16 cellular contexts compared by ENCODE assay signal in genomic region chr22:21443735-21444421, GRCh38. TPM values are rescaled to one million over a fixed set of nuclear protein-coding genes. Genes with fewer than 3 reads are reported as not detected.
DNase-seq lines count a peak whose midpoint lies in the region; ATAC-seq, FAIRE-seq and TF ChIP-seq lines count a peak whose summit lies in the region.
"Had no signal": no experiment of that assay in that cellular context is flagged by ENCODE, and none has a peak within 500 bp of the region (broad histone marks: within the 10 kb centered on the region; RNA-seq: fewer than 3 reads in every experiment).

No MANE protein-coding gene starts in this region.

- CTCF ChIA-PET in H1 (lab: Charles Lee; ENCODE audit: partially characterized antibody) = interaction anchor here (1.2 kb wide), 1 partner anchor 12 kb away, joined by 7 read pairs; no protein-coding TSS in a partner anchor

- H3K23ac ChIP-seq in H1 (ENCODE audit: insufficient read length) = no peak overlapping the region

- H3K9ac ChIP-seq in H1 (replicated peaks in 1 of 4; ENCODE audit: extremely low read depth in 1 of 4, low read depth in 3 of 4, low read length in 3 of 4) = no peak overlapping the region

- H2AK5ac ChIP-seq in H1 (ENCODE audit: low read depth, low read length) = peak overlapping the region; percentile 93; the same call in 1 of the 2 replicates

- no peaks in the 10 kb centered on the region for H3K79me2 ChIP-seq in H1 (ENCODE audit: control insufficient read depth in 1 of 2, insufficient read depth in 2 of 2, low read length in 2 of 2)

- no peak overlapping the region for H4K5ac ChIP-seq in H1 (ENCODE audit: insufficient read length, low read depth, low read length)

- 93% methylated on average over 15 of the region's 16 CpGs; no CpG with 5 or more reads in 1 of the 2 experiments for WGBS in H1 (ENCODE audit: extremely low coverage in 1 of 2, insufficient coverage in 1 of 2, insufficient read length in 1 of 2, insufficient replicate concordance in 2 of 2, low coverage in 1 of 2, low lambda C conversion rate in 2 of 2, missing lambda C conversion rate in 1 of 2), 2 experiments
- 90 to 92% methylated on average over 13 to 14 of the region's 16 CpGs for WGBS in mesodermal cell (ENCODE audit: insufficient coverage in 2 of 2), 2 experiments

- H3K27me3 ChIP-seq in H1 (replicated peaks in 1 of 4; ENCODE audit: control insufficient read depth in 3 of 4, extremely low read depth in 1 of 4, insufficient read depth in 3 of 4, low read length in 3 of 4) (no peaks in the 10 kb centered on the region), tibial artery (no peaks in the 10 kb centered on the region)
- H3K27me3 ChIP-seq: gastrocnemius medialis, SJSA1 had no signal

- H3K56ac ChIP-seq in H1 (replicated peaks; ENCODE audit: insufficient read length, low read depth, low read length) = no peak overlapping the region

- H4K8ac ChIP-seq in H1 (ENCODE audit: extremely low read depth, insufficient read depth, low read length) = no peak overlapping the region

- H2BK5ac ChIP-seq in H1 (ENCODE audit: low read depth, low read length) = peak overlapping the region; percentile 80

- no peak for FAIRE-seq in H1 (lab: Jason Lieb, UNC)
- FAIRE-seq: endothelial cell of umbilical vein, GM12878 had no signal

- H4K91ac ChIP-seq in H1 (replicated peaks; ENCODE audit: insufficient read length, low read length) = peak overlapping the region; percentile 15

- no peak overlapping the region for H2AFZ ChIP-seq in H1 (ENCODE audit: low read length)

- no peak overlapping the region for H2BK15ac ChIP-seq in H1 (ENCODE audit: low read length)

- 0 out of 2 replicates have a peak overlapping the region, but pooled peaks have one; percentile 34 for H2BK20ac ChIP-seq in H1 (ENCODE audit: low read length)

- no peak overlapping the region for H3K4me3 ChIP-seq in H1 (ENCODE audit: extremely low read depth in 1 of 4, insufficient read depth in 2 of 4, low read depth in 3 of 4, low read length in 4 of 4)
- no peak overlapping the region for H3K4me3 ChIP-seq in mesodermal cell (ENCODE audit: extremely low read depth, insufficient read depth, low read length, poor library complexity, severe bottlenecking)
- H3K4me3 ChIP-seq in tibial artery = no peak overlapping the region
- H3K4me3 ChIP-seq: gastrocnemius medialis, GM12878, SJSA1 had no signal

- peaks cover 2% of the 10 kb centered on the region; the same call in 1 of the 2 replicates for H3K23me2 ChIP-seq in H1 (ENCODE audit: low read depth, low read length)

- TF ChIP-seq CTCF in H1 (IDR thresholded peaks at IDR 0.05; ENCODE audit: control extremely low read depth in 1 of 3, insufficient read depth in 1 of 3, low read depth in 1 of 3, low read length in 3 of 3) (no peak), tibial artery (IDR thresholded peaks at IDR 0.05) (no peak)

- no peak for TF ChIP-seq EP300 in H1 (IDR thresholded peaks at IDR 0.05; ENCODE audit: borderline replicate concordance in 1 of 2, low read depth in 2 of 2, low read length in 2 of 2)

- H3K9me3 ChIP-seq in H1 (ENCODE audit: insufficient read depth in 2 of 2, low read depth in 1 of 2, low read length in 1 of 2) (no peaks in the 10 kb centered on the region), mesodermal cell (ENCODE audit: control insufficient read depth, low read length) (no peaks in the 10 kb centered on the region), tibial artery (no peaks in the 10 kb centered on the region)
- H3K9me3 ChIP-seq: gastrocnemius medialis, SJSA1 had no signal

- peak; percentile 34 for DNase-seq in activated CD8-positive, alpha-beta memory T cell treated with anti-CD3 and anti-CD28 coated beads, Interleukin-2, amount 50 U/mL, for 48 hours
- DNase-seq in activated CD8-positive, alpha-beta memory T cell treated with anti-CD3 and anti-CD28 coated beads for 24 hours = no peak
- DNase-seq in H1 (ENCODE audit: low read depth in 1 of 2, low spot score in 2 of 2) (peak in 1 of 2 experiments; percentile 49), tibial artery (peak; percentile 2 to 55), NCI-H128 (lab: John Stamatoyannopoulos, UW; ENCODE audit: unreplicated experiment) (no peak), ecto neural progenitor cell (ENCODE audit: low spot score) (no peak)
- DNase-seq: activated naive CD8-positive, alpha-beta T cell treated with anti-CD3 and anti-CD28 coated beads for 36 hours; CD8-positive, alpha-beta memory T cell; mesenchymal stem cell; NCI-H146 had no signal

- H3K27ac ChIP-seq in H1 (ENCODE audit: low read depth, low read length) (0 out of 2 replicates have a peak overlapping the region, but pooled peaks have one; percentile 19), mesodermal cell (ENCODE audit: low read depth, low read length, severe bottlenecking) (peak overlapping the region; percentile 23), tibial artery (no peak overlapping the region)
- H3K27ac ChIP-seq: gastrocnemius medialis, SJSA1 had no signal

- no peak for ATAC-seq in GM18909 (IDR thresholded peaks at IDR 0.05; ENCODE audit: poor library complexity, unreplicated experiment)
- ATAC-seq: gastrocnemius medialis, GM12878 had no signal

- H3K4ac ChIP-seq in H1 (replicated peaks; ENCODE audit: insufficient read length, low read depth, low read length) = no peak overlapping the region

- peak overlapping the region; percentile 27; the same call in 1 of the 2 replicates for H2BK12ac ChIP-seq in H1 (ENCODE audit: low read depth, low read length)

- peaks cover 2 to 16% of the 10 kb centered on the region in 2 experiments for H4K20me1 ChIP-seq in H1 (replicated peaks in 1 of 2; ENCODE audit: control insufficient read depth in 1 of 2, insufficient read depth in 2 of 2, low read length in 2 of 2)

- H3K36me3 ChIP-seq in H1 (ENCODE audit: control insufficient read depth in 2 of 4, insufficient read depth in 4 of 4, low read length in 3 of 4) (peaks cover 0 to 21% (median 3%) of the 10 kb centered on the region in 4 experiments; a peak in 5 of 8 replicates), mesodermal cell (ENCODE audit: control insufficient read depth, insufficient read depth, low read length) (peaks cover 47% of the 10 kb centered on the region), tibial artery (peaks cover 0 to 61% (median 26%) of the 10 kb centered on the region in 3 donors)

- H3K4me2 ChIP-seq in H1 (ENCODE audit: insufficient read depth in 1 of 2, low read depth in 2 of 2, low read length in 2 of 2) = 0 out of 4 replicates have a peak overlapping the region, but pooled peaks of 1 of the 2 experiments have one; percentile 10

- no peak for TF ChIP-seq RAD21 in H1 (IDR thresholded peaks at IDR 0.05 in 1 of 2, conservative IDR thresholded peaks at IDR 0.05 in 1 of 2; ENCODE audit: low read depth in 2 of 2, low read length in 2 of 2)

- H3K4me1 ChIP-seq in H1 (replicated peaks in 1 of 4; ENCODE audit: control insufficient read depth in 3 of 4, insufficient read depth in 4 of 4, low read length in 3 of 4) (peaks cover 3 to 13% (median 8%) of the 10 kb centered on the region in 4 experiments), mesodermal cell (ENCODE audit: control insufficient read depth, insufficient read depth, low read length, poor library complexity, severe bottlenecking) (no peaks in the 10 kb centered on the region), tibial artery (no peaks in the 10 kb centered on the region)
- H3K4me1 ChIP-seq: SJSA1 had no signal

- H2BK120ac ChIP-seq in H1 (replicated peaks; ENCODE audit: low read depth, low read length) = no peak overlapping the region

- no peak overlapping the region for H3K14ac ChIP-seq in H1 (ENCODE audit: insufficient read length)

- peaks cover 11% of the 10 kb centered on the region for H3K79me1 ChIP-seq in H1 (ENCODE audit: low read depth, low read length)

- intact Hi-C loops in tibial artery (cut with DNase I; ENCODE audit: low total_unique reads) = no loop called here

- peak overlapping the region; percentile 60; the same call in 1 of the 2 replicates for H3K18ac ChIP-seq in H1 (ENCODE audit: extremely low read depth, low read length)

- POLR2A ChIA-PET in H1 (lab: Charles Lee; ENCODE audit: partially characterized antibody) = no interaction called here

- TF ChIP-seq POLR2A in H1 (IDR thresholded peaks at IDR 0.05; ENCODE audit: control extremely low read depth in 1 of 2, low read depth in 2 of 2, low read length in 2 of 2) = no peak

TF ChIP-seq in H1, 55 proteins besides CTCF, POLR2A, EP300 and RAD21 (continues in another document):
- TF ChIP-seq SUZ12 (IDR thresholded peaks at IDR 0.05; ENCODE audit: low read length) (no peak), TEAD4 (IDR thresholded peaks at IDR 0.05; ENCODE audit: low read depth, low read length) (no peak), YY1 (IDR thresholded peaks at IDR 0.05; ENCODE audit: low read depth, low read length) (no peak), PHF8 (conservative IDR thresholded peaks at IDR 0.05; ENCODE audit: low read depth, low read length) (no peak), GTF2F1 (IDR thresholded peaks at IDR 0.05; ENCODE audit: borderline replicate concordance, low read depth, low read length) (no peak), SP1 (IDR thresholded peaks at IDR 0.05; ENCODE audit: low read depth, low read length) (no peak), BRCA1 (IDR thresholded peaks at IDR 0.05; ENCODE audit: low read depth, low read length) (no peak), RNF2 (IDR thresholded peaks at IDR 0.05; ENCODE audit: borderline replicate concordance, low read depth, low read length, missing control alignments, poor library complexity, severe bottlenecking) (no peak)

RNA-seq across cellular contexts. Expression of gene TMEM191C, which starts 23.3 kb away (rescaled TPM):
- 0.74 and 1.3 TPM in 2 replicates for total RNA-seq in H1 (2021; fragmentation: NEBNext Ultra II Directional; extraction: Animal tissue kit (Norgen Biotek cat#: 25700))
- polyA plus RNA-seq in H1 (2011; rRNA removed) = 2.6 and 3.4 TPM in 2 replicates
- 2.2 TPM for polyA plus RNA-seq in H1 (2011; cell fraction: cytosol; rRNA removed)
- 6.1 TPM for polyA plus RNA-seq in H1 (2011; cell fraction: nucleus; rRNA removed)
- polyA plus RNA-seq in H1 (2012, experiment 1 of 2) = 1.1 to 3.4 TPM (median 2.3 TPM) in 4 replicates
- 0.56 TPM for polyA plus RNA-seq in H1 (2012, experiment 2 of 2)
- 1.4 TPM for polyA plus RNA-seq in H1 (2013, experiment 1 of 2)
- polyA plus RNA-seq in H1 (2013, experiment 2 of 2) = 1.7 TPM
- 0.24 and 0.54 TPM in 2 replicates for polyA minus RNA-seq in H1 (2011; rRNA and poly(A)+ RNA removed)
- polyA minus RNA-seq in H1 (2011; cell fraction: cytosol; rRNA and poly(A)+ RNA removed) = 1.2 TPM
- 2.0 TPM for polyA minus RNA-seq in H1 (2011; cell fraction: nucleus; rRNA and poly(A)+ RNA removed)
- 2.2 TPM for polyA plus RNA-seq in mesodermal cell (2013, experiment 1 of 2)
- polyA plus RNA-seq in mesodermal cell (2013, experiment 2 of 2) = 0.56 TPM

RNA-seq across cellular contexts. Expression of gene HIC2, which starts 26.7 kb away (rescaled TPM):
- total RNA-seq in H1 (2021; fragmentation: NEBNext Ultra II Directional; extraction: Animal tissue kit (Norgen Biotek cat#: 25700)) = 21.9 and 23.3 TPM in 2 replicates
- 8.0 and 12.0 TPM in 2 replicates for polyA plus RNA-seq in H1 (2011; rRNA removed)
- 8.8 TPM for polyA plus RNA-seq in H1 (2011; cell fraction: cytosol; rRNA removed)
- polyA plus RNA-seq in H1 (2011; cell fraction: nucleus; rRNA removed) = 14.4 TPM
- 12.4 to 17.0 TPM (median 15.4 TPM) in 4 replicates for polyA plus RNA-seq in H1 (2012, experiment 1 of 2)
- polyA plus RNA-seq in H1 (2012, experiment 2 of 2) = 13.4 TPM
- 9.8 TPM for polyA plus RNA-seq in H1 (2013, experiment 1 of 2)
- polyA plus RNA-seq in H1 (2013, experiment 2 of 2) = 9.6 TPM
- polyA minus RNA-seq in H1 (2011; rRNA and poly(A)+ RNA removed) = 11.9 and 12.6 TPM in 2 replicates
- polyA minus RNA-seq in H1 (2011; cell fraction: cytosol; rRNA and poly(A)+ RNA removed) = 11.9 TPM
- polyA minus RNA-seq in H1 (2011; cell fraction: nucleus; rRNA and poly(A)+ RNA removed) = 11.4 TPM
- polyA plus RNA-seq in mesodermal cell (2013, experiment 1 of 2) = 16.8 TPM
- polyA plus RNA-seq in mesodermal cell (2013, experiment 2 of 2) = 15.1 TPM

Comparison
In these comparisons a context has a peak if more than half of its experiments do, and no peak if none do; other contexts are left out.
1. DNase-seq: peak in activated CD8-positive, alpha-beta memory T cell treated with anti-CD3 and anti-CD28 coated beads, Interleukin-2, amount 50 U/mL, for 48 hours (single experiment) and tibial artery (2 of 2); none in activated CD8-positive, alpha-beta memory T cell treated with anti-CD3 and anti-CD28 coated beads for 24 hours (single experiment), NCI-H128 (single experiment) and ecto neural progenitor cell (single experiment).
2. H3K27ac ChIP-seq: peak in H1 (single experiment) and mesodermal cell (single experiment); none in tibial artery (0 of 2).